11 cellular contexts compared by ENCODE assay signal in the genomic region with DNA sequence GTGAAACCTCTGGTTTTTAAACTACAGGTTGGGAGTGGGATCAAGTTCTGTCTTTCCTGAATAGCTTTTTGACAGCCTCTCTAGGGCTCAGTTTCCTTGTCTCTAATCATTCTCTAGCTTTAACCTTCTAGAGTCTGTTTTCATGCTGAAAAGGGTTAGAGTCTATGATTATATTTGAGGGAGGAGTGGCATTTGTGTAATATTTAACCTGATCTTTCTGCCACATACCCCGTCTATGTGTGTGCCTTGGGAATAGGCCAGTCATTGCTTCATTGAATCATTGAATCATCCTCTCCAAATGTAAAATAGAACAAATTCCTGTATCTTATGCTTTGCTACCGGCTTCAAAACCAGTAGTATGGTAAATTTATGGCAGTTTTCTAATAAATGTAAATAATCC.
A peak's percentile ranks its signal among the peaks of the same experiment; 100 is the strongest.
DNase-seq lines count a peak whose midpoint lies in the region; ATAC-seq and TF ChIP-seq lines count a peak whose summit lies in the region.
"Had no signal": no experiment of that assay in that cellular context is flagged by ENCODE, and none has a peak within 500 bp of the region (broad histone marks: within the 10 kb centered on the region; RNA-seq: fewer than 3 reads in every experiment).

No MANE protein-coding gene starts in this region.

- no peaks in the 10 kb centered on the region for H3K9me3 ChIP-seq in PC-9 (ENCODE audit: insufficient read depth, low read depth)
- H3K9me3 ChIP-seq in ovary = no peaks in the 10 kb centered on the region

- WGBS in ovary, 3 donors = 52 to 78% (median 55%) methylated on average over 2 of the region's 2 CpGs

- BruUV-seq in PC-9 (replicated peaks; lab: Mats Ljungman, UMichigan) = no TSS peak

- H3K9me3 Mint-ChIP-seq in activated T-helper 17 cell treated with anti-CD3 and anti-CD28 coated beads, Interleukin-2, amount 50 U/mL, for 72 hours = no peaks in the 10 kb centered on the region

- no peak for TF ChIP-seq EP300 in ovary (IDR thresholded peaks at IDR 0.05)

- no peaks in the 10 kb centered on the region for H3K9me2 ChIP-seq in PC-9 (ENCODE audit: insufficient read depth)

- H3K27ac Mint-ChIP-seq in activated T-helper 17 cell treated with anti-CD3 and anti-CD28 coated beads, Interleukin-2, amount 50 U/mL, for 72 hours = no peak overlapping the region

- H3K79me2 ChIP-seq in ACC112 (ENCODE audit: control insufficient read depth, insufficient read depth, low read length, unreplicated experiment) = peaks cover 9% of the 10 kb centered on the region
- peaks cover 85% of the 10 kb centered on the region for H3K79me2 ChIP-seq in PC-9 (ENCODE audit: low read depth)

- POLR2A ChIA-PET in PC-9 (lab: Charles Lee; ENCODE audit: unreplicated experiment) = no interaction called here

- H3K4me3 Mint-ChIP-seq in activated T-helper 17 cell treated with anti-CD3 and anti-CD28 coated beads, Interleukin-2, amount 50 U/mL, for 72 hours = no peak overlapping the region

- TF ChIP-seq CTCF in PC-9 (conservative IDR thresholded peaks at IDR 0.05) (no peak), fibroblast of pulmonary artery (IDR thresholded peaks at IDR 0.05; ENCODE audit: low read length, missing control alignments) (no peak), omental fat pad (IDR thresholded peaks at IDR 0.05) (no peak), ovary (IDR thresholded peaks at IDR 0.05) (no peak)

- DNase-seq in PC-9 (no peak), fibroblast of pulmonary artery (ENCODE audit: low read depth) (peak; percentile 66), omental fat pad (ENCODE audit: low spot score) (no peak), NOMO-1 (lab: John Stamatoyannopoulos, UW; ENCODE audit: unreplicated experiment in 2 of 2) (no peak), ovary (no peak), NCI-H2029 treated with DMSO at 0.1 percent for 48 hours (lab: John Stamatoyannopoulos, UW) (no peak)
- DNase-seq: mesendoderm had no signal

- no peak overlapping the region for H3K4me3 ChIP-seq in ACC112 (ENCODE audit: low read depth, low read length)
- no peak overlapping the region for H3K4me3 ChIP-seq in PC-9
- no peak overlapping the region for H3K4me3 ChIP-seq in fibroblast of pulmonary artery (replicated peaks; ENCODE audit: low read depth, low read length)
- no peak overlapping the region for H3K4me3 ChIP-seq in ovary

- H3K36me3 Mint-ChIP-seq in activated T-helper 17 cell treated with anti-CD3 and anti-CD28 coated beads, Interleukin-2, amount 50 U/mL, for 72 hours (ENCODE audit: low read depth) = peaks cover 91% of the 10 kb centered on the region

- no peaks in the 10 kb centered on the region for H4K20me1 ChIP-seq in PC-9 (ENCODE audit: insufficient read depth)

- H3K4me1 Mint-ChIP-seq in activated T-helper 17 cell treated with anti-CD3 and anti-CD28 coated beads, Interleukin-2, amount 50 U/mL, for 72 hours = peaks cover 32% of the 10 kb centered on the region

- intact Hi-C loops in PC-9 (cut with micrococcal nuclease; ENCODE audit: unreplicated experiment) (loop anchor here (10.0 kb wide), 1 partner anchor 1005 kb away; no protein-coding TSS in a partner anchor), ovary (cut with DNase I) (no loop called here)

- no peaks in the 10 kb centered on the region for H3K27me3 ChIP-seq in ACC112 (ENCODE audit: insufficient read depth, low read length)
- H3K27me3 ChIP-seq in PC-9 (ENCODE audit: insufficient read depth, low read depth) = no peaks in the 10 kb centered on the region
- no peaks in the 10 kb centered on the region for H3K27me3 ChIP-seq in ovary

- H2AFZ ChIP-seq in ACC112 (ENCODE audit: low read length, unreplicated experiment) = no peak overlapping the region
- no peak overlapping the region for H2AFZ ChIP-seq in PC-9

- peak; percentile 59 for ATAC-seq in omental fat pad (ENCODE audit: low FRiP score)
- ATAC-seq in activated T-helper 17 cell treated with anti-CD3 and anti-CD28 coated beads, Interleukin-2, amount 50 U/mL, for 72 hours (replicated peaks) = no peak
- ATAC-seq: Panc1 had no signal

- H3K27me3 Mint-ChIP-seq in activated T-helper 17 cell treated with anti-CD3 and anti-CD28 coated beads, Interleukin-2, amount 50 U/mL, for 72 hours = no peaks in the 10 kb centered on the region

- no peak overlapping the region for H3K4me2 ChIP-seq in PC-9
- H3K4me2 ChIP-seq: KMS-11 had no signal

- CTCF ChIA-PET in PC-9 (lab: Charles Lee) = no interaction called here

- peaks cover 30% of the 10 kb centered on the region for H3F3A ChIP-seq in PC-9 (ENCODE audit: insufficient read depth, low read depth)

- peak overlapping the region; percentile 49 for H3K27ac ChIP-seq in ACC112 (ENCODE audit: low read depth, low read length)
- peak overlapping the region; percentile 86 for H3K27ac ChIP-seq in PC-9
- H3K27ac ChIP-seq in ovary = no peak overlapping the region
- H3K27ac ChIP-seq: KMS-11 had no signal

- H3K4me1 ChIP-seq in ACC112 (ENCODE audit: control insufficient read depth, insufficient read depth, low read length, unreplicated experiment) (peaks cover 51% of the 10 kb centered on the region), PC-9 (replicated peaks; ENCODE audit: insufficient read depth) (peaks cover 60% of the 10 kb centered on the region), ovary (ENCODE audit: insufficient read depth) (no peaks in the 10 kb centered on the region)

- no peak for TF ChIP-seq POLR2A in ovary (IDR thresholded peaks at IDR 0.05)

- H3K36me3 ChIP-seq in ACC112 (ENCODE audit: insufficient read depth, low read length) = no peaks in the 10 kb centered on the region
- H3K36me3 ChIP-seq in PC-9 (ENCODE audit: low read depth) = 0 out of 2 replicates have a peak, but pooled peaks cover 4% of the 10 kb centered on the region
- H3K36me3 ChIP-seq in ovary = no peaks in the 10 kb centered on the region

Comparison
In these comparisons a context has a peak if more than half of its experiments do, and no peak if none do; other contexts are left out.
1. H3K27ac ChIP-seq: peak in ACC112 (single experiment) and PC-9 (single experiment); none in ovary (0 of 2).